1 cellular context compared by ENCODE assay signal in genomic region chr11:71252782-71253730, GRCh38.
TF ChIP-seq lines count a peak whose summit lies in the region.

No MANE protein-coding gene starts in this region.

TF ChIP-seq in HepG2, 621 proteins besides CTCF, POLR2A, EP300 and RAD21 (continued from another document and continues in another):
- TF ChIP-seq PBX3 (CRISPR knock-in tag; IDR thresholded peaks at IDR 0.05; ENCODE audit: borderline replicate concordance) = no peak
- no peak for TF ChIP-seq ZNF776 (CRISPR knock-in tag; IDR thresholded peaks at IDR 0.05)
- TF ChIP-seq RNF219 (CRISPR knock-in tag; IDR thresholded peaks at IDR 0.05) = no peak; the same call in 1 of the 2 replicates
- TF ChIP-seq ARHGAP35 (CRISPR knock-in tag; IDR thresholded peaks at IDR 0.05; ENCODE audit: borderline replicate concordance) = no peak
- 0 out of 2 replicates have a peak, but pooled peaks have one; percentile 42 for TF ChIP-seq ZNF891 (CRISPR knock-in tag; IDR thresholded peaks at IDR 0.05)
- no peak for TF ChIP-seq ZNF263 (CRISPR knock-in tag; IDR thresholded peaks at IDR 0.05)
- TF ChIP-seq ZNF20 (CRISPR knock-in tag; IDR thresholded peaks at IDR 0.05) = no peak
- TF ChIP-seq ZNF646 (CRISPR knock-in tag; IDR thresholded peaks at IDR 0.05) = 0 out of 2 replicates have a peak, but pooled peaks have one; percentile 58
- TF ChIP-seq MXD3 (CRISPR knock-in tag; IDR thresholded peaks at IDR 0.05) = no peak
- TF ChIP-seq TAF15 (IDR thresholded peaks at IDR 0.05; ENCODE audit: low read depth, low read length, poor library complexity, severe bottlenecking) = no peak
- TF ChIP-seq SMAD3 (CRISPR knock-in tag; IDR thresholded peaks at IDR 0.05) = peak; percentile 63
- peak; percentile 30 for TF ChIP-seq CCAR2 (optimal IDR thresholded peaks at IDR 0.05; ENCODE audit: low read depth, low read length)
- 0 out of 2 replicates have a peak, but pooled peaks have one; percentile 18 for TF ChIP-seq ZNF136 (CRISPR knock-in tag; IDR thresholded peaks at IDR 0.05; ENCODE audit: low read depth)
- no peak for TF ChIP-seq GRHL1 (CRISPR knock-in tag; conservative IDR thresholded peaks at IDR 0.05)
- no peak for TF ChIP-seq MED8 (CRISPR knock-in tag; IDR thresholded peaks at IDR 0.05; ENCODE audit: insufficient replicate concordance)
- TF ChIP-seq CSRNP2 (CRISPR knock-in tag; conservative IDR thresholded peaks at IDR 0.05; ENCODE audit: low read depth) = no peak
- TF ChIP-seq THAP8 (CRISPR knock-in tag; IDR thresholded peaks at IDR 0.05; ENCODE audit: borderline replicate concordance) = no peak
- no peak for TF ChIP-seq ZNF367 (CRISPR knock-in tag; IDR thresholded peaks at IDR 0.05; ENCODE audit: borderline replicate concordance)
- peak; percentile 85 for TF ChIP-seq RARA (CRISPR knock-in tag; IDR thresholded peaks at IDR 0.05)
- TF ChIP-seq E2F2 (CRISPR knock-in tag; IDR thresholded peaks at IDR 0.05; ENCODE audit: borderline replicate concordance) = no peak
- TF ChIP-seq ZBTB43 (CRISPR knock-in tag; conservative IDR thresholded peaks at IDR 0.05) = peak; percentile 96
- TF ChIP-seq SKI (IDR thresholded peaks at IDR 0.05; ENCODE audit: partially characterized antibody) = peak; percentile 57
- TF ChIP-seq ZBTB39 (CRISPR knock-in tag; IDR thresholded peaks at IDR 0.05) = no peak
- peak; percentile 51 for TF ChIP-seq GATAD1 (CRISPR knock-in tag; IDR thresholded peaks at IDR 0.05)
- TF ChIP-seq ZNF83 (CRISPR knock-in tag; IDR thresholded peaks at IDR 0.05; ENCODE audit: borderline replicate concordance) = no peak
- TF ChIP-seq ZBTB44 (CRISPR knock-in tag; IDR thresholded peaks at IDR 0.05) = no peak
- 0 out of 2 replicates have a peak, but pooled peaks have one; percentile 37 for TF ChIP-seq XBP1 (CRISPR knock-in tag; IDR thresholded peaks at IDR 0.05)
- TF ChIP-seq SMYD3 (CRISPR knock-in tag; IDR thresholded peaks at IDR 0.05) = no peak
- TF ChIP-seq SRSF9 (IDR thresholded peaks at IDR 0.05; ENCODE audit: borderline replicate concordance, insufficient read depth, low read depth, low read length, poor library complexity, severe bottlenecking) = no peak
- TF ChIP-seq ZNF703 (CRISPR knock-in tag; IDR thresholded peaks at IDR 0.05; ENCODE audit: borderline replicate concordance) = no peak
- TF ChIP-seq HOXA5 (CRISPR knock-in tag; IDR thresholded peaks at IDR 0.05) = no peak
- no peak for TF ChIP-seq ZNF737 (CRISPR knock-in tag; IDR thresholded peaks at IDR 0.05; ENCODE audit: borderline replicate concordance)
- TF ChIP-seq ZNF672 (CRISPR knock-in tag; IDR thresholded peaks at IDR 0.05) = no peak
- no peak for TF ChIP-seq SP2 (CRISPR knock-in tag; IDR thresholded peaks at IDR 0.05)
- 0 out of 2 replicates have a peak, but pooled peaks have one; percentile 14 for TF ChIP-seq ZNF441 (CRISPR knock-in tag; IDR thresholded peaks at IDR 0.05; ENCODE audit: borderline replicate concordance)
- no peak for TF ChIP-seq KMT2B (CRISPR knock-in tag; IDR thresholded peaks at IDR 0.05)
- TF ChIP-seq GATA4 (IDR thresholded peaks at IDR 0.05; ENCODE audit: borderline replicate concordance, low read depth) = peak; percentile 66; the same call in 1 of the 2 replicates
- TF ChIP-seq ZNF260 (CRISPR knock-in tag; IDR thresholded peaks at IDR 0.05; ENCODE audit: borderline replicate concordance, low read depth) = no peak
